20 cellular contexts compared by ENCODE assay signal in genomic region chr17:28053044-28053670, GRCh38. TPM values are rescaled to one million over a fixed set of nuclear protein-coding genes. Genes with fewer than 3 reads are reported as not detected.
DNase-seq lines count a peak whose midpoint lies in the region; FAIRE-seq and TF ChIP-seq lines count a peak whose summit lies in the region.
"Had no signal": no experiment of that assay in that cellular context is flagged by ENCODE, and none has a peak within 500 bp of the region (broad histone marks: within the 10 kb centered on the region; RNA-seq: fewer than 3 reads in every experiment).

No MANE protein-coding gene starts in this region.

- peak overlapping the region in 1 of 2 donors; percentile 9 for H3K9ac ChIP-seq in kidney (ENCODE audit: low read length in 2 of 2)

- TF ChIP-seq CTCF in OCI-LY7 (conservative IDR thresholded peaks at IDR 0.05; ENCODE audit: low read length) = no peak
- no peak for TF ChIP-seq CTCF in kidney (IDR thresholded peaks at IDR 0.05; ENCODE audit: borderline replicate concordance, extremely low read depth, insufficient read depth)

- no peaks in the 10 kb centered on the region for H3K9me2 ChIP-seq in OCI-LY7 (ENCODE audit: insufficient read depth, low read length)

- peak overlapping the region; percentile 35 for H3K4me2 ChIP-seq in OCI-LY7 (ENCODE audit: low read length)

- CTCF ChIA-PET in OCI-LY7 (lab: Charles Lee; ENCODE audit: unreplicated experiment) = interaction anchor here (0.6 kb wide), 1 partner anchor 12 kb away, joined by 3 read pairs; no protein-coding TSS in a partner anchor

- peaks cover 28% of the 10 kb centered on the region for H3K4me1 ChIP-seq in OCI-LY7 (ENCODE audit: insufficient read depth, low read length, poor library complexity, severe bottlenecking)
- H3K4me1 ChIP-seq in kidney (ENCODE audit: control insufficient read depth in 1 of 2, insufficient read depth in 1 of 2, low read depth in 1 of 2, low read length in 2 of 2) = peaks cover 7 to 14% of the 10 kb centered on the region in 2 donors

- peaks cover 74% of the 10 kb centered on the region; the same call in 1 of the 2 replicates for H3K79me2 ChIP-seq in OCI-LY7 (ENCODE audit: insufficient read depth, low read depth, low read length)

- intact Hi-C loops in OCI-LY7 (cut with micrococcal nuclease; ENCODE audit: unreplicated experiment) = no loop called here
- intact Hi-C loops in kidney (cut with DNase I) = no loop called here

- no TSS peak for BruUV-seq in OCI-LY7 (replicated peaks; lab: Mats Ljungman, UMichigan)

- DNase-seq in NCI-H526 treated with DMSO at 0.1 percent for 48 hours (lab: John Stamatoyannopoulos, UW) (peak; percentile 82), NCI-H526 (lab: John Stamatoyannopoulos, UW) (no peak), OCI-LY7 (ENCODE audit: low spot score) (no peak), kidney (no peak), substantia nigra (lab: John Stamatoyannopoulos, UW) (no peak), SHP77 treated with DMSO at 0.1 percent for 48 hours (lab: John Stamatoyannopoulos, UW) (no peak), frontal cortex (ENCODE audit: low spot score in 2 of 2) (no peak), occipital lobe (lab: John Stamatoyannopoulos, UW) (no peak)
- DNase-seq: activated CD4-positive, alpha-beta T cell treated with anti-CD3 and anti-CD28 coated beads for 1 hour; adrenal gland; CD4-positive, alpha-beta memory T cell; hippocampal formation; left lung; naive thymus-derived CD4-positive, alpha-beta T cell; NCI-H1105; NCI-H446; stimulated activated CD4-positive, alpha-beta T cell treated with anti-CD3 and anti-CD28 coated beads, Interleukin-2, amount 100 ng/mL, for 48 hours; T-cell; upper lobe of left lung had no signal

- POLR2A ChIA-PET in OCI-LY7 (lab: Charles Lee) = interaction anchor here (0.6 to 2.4 kb wide), 5 partner anchors 9 to 71 kb away, joined by 3 to 13 read pairs (median 4); partner anchors contain the start of gene NLK

- H3K9me3 ChIP-seq in OCI-LY7 (ENCODE audit: low read length) (no peaks in the 10 kb centered on the region), kidney (ENCODE audit: control insufficient read depth in 1 of 2, low read length in 2 of 2) (no peaks in the 10 kb centered on the region)
- H3K9me3 ChIP-seq: adrenal gland, left lung, right atrium auricular region, upper lobe of left lung had no signal

- H3K36me3 ChIP-seq in OCI-LY7 (ENCODE audit: insufficient read depth, low read length) (peaks cover 13% of the 10 kb centered on the region), kidney (ENCODE audit: control insufficient read depth in 1 of 2, insufficient read depth in 2 of 2, low read length in 2 of 2) (no peaks in the 10 kb centered on the region)
- H3K36me3 ChIP-seq: adrenal gland, left lung, right atrium auricular region, upper lobe of left lung had no signal

- no peak overlapping the region for H2AFZ ChIP-seq in OCI-LY7 (ENCODE audit: low read length)

- FAIRE-seq in kidney (lab: Jason Lieb, UNC) (no peak), frontal cortex (lab: Jason Lieb, UNC) (no peak)

- H3K4me3 ChIP-seq in OCI-LY7 (ENCODE audit: low read depth, low read length, poor library complexity, severe bottlenecking) = no peak overlapping the region
- no peak overlapping the region for H3K4me3 ChIP-seq in kidney (ENCODE audit: low read length in 2 of 2)
- H3K4me3 ChIP-seq: adrenal gland, left lung, right atrium auricular region, upper lobe of left lung had no signal

- no peak overlapping the region for H3K27ac ChIP-seq in OCI-LY7 (ENCODE audit: low read depth, low read length, poor library complexity, severe bottlenecking)
- peak overlapping the region; percentile 23 to 35 for H3K27ac ChIP-seq in kidney (ENCODE audit: low read depth in 2 of 2, low read length in 2 of 2)
- H3K27ac ChIP-seq in substantia nigra (ENCODE audit: low read depth, low read length, poor library complexity, severe bottlenecking) = peak overlapping the region; percentile 53
- H3K27ac ChIP-seq: left lung, right atrium auricular region, upper lobe of left lung had no signal

- no peaks in the 10 kb centered on the region for H4K20me1 ChIP-seq in OCI-LY7 (ENCODE audit: insufficient read depth, low read length)

RNA-seq across cellular contexts. Expression of gene NLK, which starts 10.7 kb away (rescaled TPM):
- total RNA-seq in OCI-LY7 (2014; rRNA removed; shearing (Covaris generic)) = 18.1 and 23.3 TPM in 2 replicates
- total RNA-seq in OCI-LY7 (2022) = 27.8 and 31.1 TPM in 2 replicates
- 31.3 TPM for total RNA-seq in kidney
- 20.2 TPM for polyA plus RNA-seq in kidney (ENCODE audit: insufficient read depth, low read depth, low replicate concordance)
- 73.0 TPM for total RNA-seq in frontal cortex
- total RNA-seq in occipital lobe = 54.3 TPM
